In the genomic region with DNA sequence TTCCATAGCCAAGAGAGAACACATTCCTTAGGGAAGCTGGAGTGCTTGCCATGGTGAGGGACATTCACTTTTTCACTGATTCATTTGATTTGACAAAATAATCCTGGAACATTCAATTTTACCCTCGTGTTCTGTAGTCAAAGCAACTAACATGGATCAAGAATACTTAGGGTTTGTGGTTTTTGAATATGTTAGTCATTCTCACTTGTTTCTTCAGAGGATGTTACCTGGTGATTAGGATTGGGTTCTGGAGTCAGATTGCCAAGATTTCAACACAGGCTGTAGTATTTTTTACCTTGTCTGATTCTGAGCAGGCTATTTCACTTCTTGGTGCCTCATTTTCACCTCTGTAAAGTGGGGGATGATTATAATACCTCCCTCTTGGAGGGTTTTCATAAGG, we compare ENCODE assay signal across 24 cellular contexts.
"Had no signal": no experiment of that assay in that cellular context is flagged by ENCODE, and none has a peak within 500 bp of the region (broad histone marks: within the 10 kb centered on the region; RNA-seq: fewer than 3 reads in every experiment).

No MANE protein-coding gene starts in this region.

- H3K36me3 ChIP-seq: brain microvascular endothelial cell, left lung, thoracic aorta, upper lobe of left lung had no signal

- H3K27ac Mint-ChIP-seq: activated CD4-positive, alpha-beta T cell treated with anti-CD3 and anti-CD28 coated beads for 36 hours; activated naive CD8-positive, alpha-beta T cell; activated T-helper 1 cell treated with anti-CD3 and anti-CD28 coated beads, Interleukin-12 subunit alpha, Interleukin-12 subunit beta, Interleukin-2, Interleukin-4 antibody, amounts not matched to agents 30 ng/mL and 10 ng/mL and 1 ng/mL, durations not matched to agents 14 hours and 24 hours and 36 hours; effector memory CD8-positive, alpha-beta T cell; stimulated activated effector memory CD8-positive, alpha-beta T cell treated with anti-CD3 and anti-CD28 coated beads, Interleukin-12 subunit alpha, Interleukin-12 subunit beta, amount 100 ng/mL, for 72 hours; T-helper 2 cell treated with Interferon-gamma antibody and Interleukin-4, amounts not matched to agents 5 μg/mL and 100 μg/mL, for 36 hours; WTC11 had no signal

- H3K9me3 ChIP-seq: left lung, mucosa of descending colon, thoracic aorta, upper lobe of left lung had no signal

- DNase-seq: activated CD4-positive, alpha-beta T cell treated with anti-CD3 and anti-CD28 coated beads for 36 hours; activated CD4-positive, alpha-beta T cell treated with anti-CD3 and anti-CD28 coated beads, Interleukin-2, amount 50 U/mL, for 48 hours; activated T-cell treated with anti-CD3 and anti-CD28 coated beads for 4 hours; amniotic stem cell; brain microvascular endothelial cell; dermis blood vessel endothelial cell; effector memory CD8-positive, alpha-beta T cell; foreskin fibroblast; left lung; mucosa of descending colon; naive B cell; psoas muscle; stimulated activated CD4-positive, alpha-beta T cell treated with anti-CD3 and anti-CD28 coated beads, Interleukin-4, amount 100 ng/mL, for 24 hours; upper lobe of left lung had no signal

- H3K27ac ChIP-seq: brain microvascular endothelial cell, left lung, psoas muscle, thoracic aorta, upper lobe of left lung had no signal

- H3K4me3 Mint-ChIP-seq: activated CD4-positive, alpha-beta T cell treated with anti-CD3 and anti-CD28 coated beads for 36 hours; activated naive CD8-positive, alpha-beta T cell; activated T-helper 1 cell treated with anti-CD3 and anti-CD28 coated beads, Interleukin-12 subunit alpha, Interleukin-12 subunit beta, Interleukin-2, Interleukin-4 antibody, amounts not matched to agents 30 ng/mL and 10 ng/mL and 1 ng/mL, durations not matched to agents 14 hours and 24 hours and 36 hours; effector memory CD8-positive, alpha-beta T cell; naive B cell; neural crest cell; stimulated activated effector memory CD8-positive, alpha-beta T cell treated with anti-CD3 and anti-CD28 coated beads, Interleukin-12 subunit alpha, Interleukin-12 subunit beta, amount 100 ng/mL, for 72 hours; T-helper 2 cell treated with Interferon-gamma antibody and Interleukin-4, amounts not matched to agents 5 μg/mL and 100 μg/mL, for 36 hours; WTC11 had no signal

- H3K36me3 Mint-ChIP-seq: activated naive CD8-positive, alpha-beta T cell; naive B cell; stimulated activated effector memory CD8-positive, alpha-beta T cell treated with anti-CD3 and anti-CD28 coated beads, Interleukin-12 subunit alpha, Interleukin-12 subunit beta, amount 100 ng/mL, for 72 hours; WTC11 had no signal

- FAIRE-seq: keratinocyte, TTC549 had no signal

- H3K4me1 ChIP-seq: left lung, psoas muscle, upper lobe of left lung had no signal

- H3K4me1 Mint-ChIP-seq: activated CD4-positive, alpha-beta T cell treated with anti-CD3 and anti-CD28 coated beads for 36 hours; naive B cell; neural crest cell; stimulated activated effector memory CD8-positive, alpha-beta T cell treated with anti-CD3 and anti-CD28 coated beads, Interleukin-12 subunit alpha, Interleukin-12 subunit beta, amount 100 ng/mL, for 72 hours; WTC11 had no signal

- H3K27me3 Mint-ChIP-seq: activated CD4-positive, alpha-beta T cell treated with anti-CD3 and anti-CD28 coated beads for 36 hours; activated naive CD8-positive, alpha-beta T cell; effector memory CD8-positive, alpha-beta T cell; naive B cell had no signal

- H3K27me3 ChIP-seq: brain microvascular endothelial cell, left lung, upper lobe of left lung had no signal

- ATAC-seq: activated CD4-positive, alpha-beta T cell treated with anti-CD3 and anti-CD28 coated beads for 36 hours; effector memory CD8-positive, alpha-beta T cell; left lung; mucosa of descending colon; psoas muscle; sciatic nerve; stimulated activated effector memory CD8-positive, alpha-beta T cell treated with anti-CD3 and anti-CD28 coated beads, Interleukin-12 subunit alpha, Interleukin-12 subunit beta, amount 100 ng/mL, for 72 hours; WTC11 had no signal

- H3K9me3 Mint-ChIP-seq: activated T-helper 1 cell treated with anti-CD3 and anti-CD28 coated beads, Interleukin-12 subunit alpha, Interleukin-12 subunit beta, Interleukin-2, Interleukin-4 antibody, amounts not matched to agents 30 ng/mL and 10 ng/mL and 1 ng/mL, durations not matched to agents 14 hours and 24 hours and 36 hours; T-helper 2 cell treated with Interferon-gamma antibody and Interleukin-4, amounts not matched to agents 5 μg/mL and 100 μg/mL, for 36 hours; WTC11 had no signal

- H3K4me3 ChIP-seq: left lung, mucosa of descending colon, psoas muscle, thoracic aorta, upper lobe of left lung had no signal
